Comparison of ENCODE assay signal across 14 cellular contexts in the genomic region with DNA sequence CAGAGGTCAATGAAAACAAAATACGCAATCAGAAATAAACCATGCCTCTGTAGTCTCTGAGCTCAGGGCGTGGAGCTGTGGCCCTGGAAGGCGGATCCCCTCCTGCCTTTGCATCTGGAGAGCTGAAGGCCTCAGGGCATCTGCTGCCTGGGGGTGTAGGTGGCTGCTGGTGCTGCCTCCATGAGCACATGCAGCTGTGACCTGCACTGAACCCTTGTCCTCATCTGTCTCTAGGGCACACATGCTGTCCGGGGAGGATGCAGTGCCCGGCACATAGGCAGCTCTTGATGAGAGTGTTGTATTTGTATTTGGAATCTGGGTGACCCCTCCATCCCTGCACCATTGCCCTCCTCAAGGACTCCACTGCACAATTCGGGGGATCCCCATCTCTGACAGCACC.
DNase-seq lines count a peak whose midpoint lies in the region; ATAC-seq and TF ChIP-seq lines count a peak whose summit lies in the region.
"Had no signal": no experiment of that assay in that cellular context is flagged by ENCODE, and none has a peak within 500 bp of the region (broad histone marks: within the 10 kb centered on the region; RNA-seq: fewer than 3 reads in every experiment).

No MANE protein-coding gene starts in this region.

- ATAC-seq in activated T-cell treated with anti-CD3 and anti-CD28 coated beads, Interleukin-2, amount 50 U/mL, for 72 hours (replicated peaks in 1 of 2): no peak
- ATAC-seq: A549, GM12878 had no signal

- no peak overlapping the region for H4K91ac ChIP-seq in neuronal stem cell (ENCODE audit: low read depth, low read length, poor library complexity)

- H2AFZ ChIP-seq in neuronal stem cell (ENCODE audit: low read length): no peak overlapping the region
- H2AFZ ChIP-seq in hepatocyte: no peak overlapping the region
- H2AFZ ChIP-seq: GM23338 had no signal

- H3K14ac ChIP-seq in neuronal stem cell (ENCODE audit: low read length): no peak overlapping the region

- intact Hi-C loops in testis (cut with DNase I; ENCODE audit: low total_unique reads): no loop called here

- no CpG with 5 or more reads among the region's 6 CpGs for WGBS in neuronal stem cell (ENCODE audit: extremely low coverage in 2 of 2, insufficient read length in 2 of 2, insufficient replicate concordance in 1 of 2), 2 donors
- WGBS in testis, 2 donors: 68 to 87% methylated on average over 6 of the region's 6 CpGs
- WGBS in hepatocyte (ENCODE audit: low lambda C conversion rate, missing lambda C conversion rate): 86% methylated on average over 6 of the region's 6 CpGs

- peak; percentile 17 for DNase-seq in NCI-H146 treated with DMSO at 0.1 percent for 48 hours (lab: John Stamatoyannopoulos, UW; ENCODE audit: unreplicated experiment)
- DNase-seq in WERI-Rb-1: peak; percentile 4
- DNase-seq in neuronal stem cell (ENCODE audit: low spot score): no peak
- peak; percentile 7 for DNase-seq in testis
- no peak for DNase-seq in activated T-cell treated with anti-CD3 and anti-CD28 coated beads, Interleukin-2, amount 50 U/mL, for 72 hours
- DNase-seq in hepatocyte (ENCODE audit: low spot score): no peak
- DNase-seq: BE2C; CD4-positive, alpha-beta memory T cell; DMS79; H7 had no signal

- H3K79me1 ChIP-seq in neuronal stem cell (ENCODE audit: low read depth, low read length): no peaks in the 10 kb centered on the region

- H3K4me1 ChIP-seq in neuronal stem cell (ENCODE audit: control insufficient read depth in 2 of 2, insufficient read depth in 1 of 2, low read depth in 1 of 2, low read length in 2 of 2) (peaks cover 0 to 5% of the 10 kb centered on the region in 2 donors), testis (no peaks in the 10 kb centered on the region), hepatocyte (ENCODE audit: insufficient read depth) (no peaks in the 10 kb centered on the region)
- H3K4me1 ChIP-seq: A549, BE2C had no signal

- H3K27me3 ChIP-seq in WERI-Rb-1 (ENCODE audit: insufficient read depth, low read depth, severe bottlenecking) (peaks cover 94% of the 10 kb centered on the region), neuronal stem cell (ENCODE audit: control insufficient read depth in 3 of 3, insufficient read depth in 3 of 3, low read depth in 1 of 3, low read length in 3 of 3) (no peaks in the 10 kb centered on the region), testis (no peaks in the 10 kb centered on the region), hepatocyte (peaks cover 4% of the 10 kb centered on the region)

- no peak overlapping the region for H2BK5ac ChIP-seq in neuronal stem cell (ENCODE audit: low read length)

- H4K20me1 ChIP-seq in hepatocyte (ENCODE audit: insufficient read depth, poor library complexity, severe bottlenecking): no peaks in the 10 kb centered on the region

- H2BK12ac ChIP-seq in neuronal stem cell (ENCODE audit: low read length): no peak overlapping the region

- H3K36me3 ChIP-seq in WERI-Rb-1 (no peaks in the 10 kb centered on the region), neuronal stem cell (replicated peaks in 1 of 2; ENCODE audit: control insufficient read depth in 2 of 2, insufficient read depth in 2 of 2, low read length in 2 of 2) (no peaks in the 10 kb centered on the region), testis (ENCODE audit: low read depth, missing control alignments) (no peaks in the 10 kb centered on the region), hepatocyte (replicated peaks; ENCODE audit: insufficient read depth, low read depth) (no peaks in the 10 kb centered on the region)
- H3K36me3 ChIP-seq: BE2C had no signal

- no peaks in the 10 kb centered on the region for H3K79me2 ChIP-seq in hepatocyte

- H3K4me2 ChIP-seq in neuronal stem cell (ENCODE audit: insufficient read depth, low read length, poor library complexity, severe bottlenecking) (no peak overlapping the region), hepatocyte (no peak overlapping the region)
- H3K4me2 ChIP-seq: A549, GM23338 had no signal

- peak overlapping the region; percentile 81 for H2AK5ac ChIP-seq in neuronal stem cell (ENCODE audit: low read depth, low read length)

- H3K4me3 ChIP-seq in WERI-Rb-1 (ENCODE audit: low read depth, low read length) (no peak overlapping the region), neuronal stem cell (ENCODE audit: low read length in 2 of 2) (no peak overlapping the region), testis (no peak overlapping the region), hepatocyte (no peak overlapping the region)
- H3K4me3 ChIP-seq: A549, GM12878, GM23338 had no signal

- TF ChIP-seq CTCF in WERI-Rb-1 (IDR thresholded peaks at IDR 0.05; ENCODE audit: low read depth, low read length) (no peak), testis (IDR thresholded peaks at IDR 0.05) (no peak), hepatocyte (IDR thresholded peaks at IDR 0.05; ENCODE audit: poor library complexity) (no peak)

- peaks cover 4% of the 10 kb centered on the region in 2 donors for H3K36me3 Mint-ChIP-seq in activated T-cell treated with anti-CD3 and anti-CD28 coated beads, Interleukin-2, amount 50 U/mL, for 72 hours (ENCODE audit: insufficient read depth in 2 of 2)
- H3K36me3 Mint-ChIP-seq: CD4-positive, alpha-beta memory T cell had no signal

- H3K18ac ChIP-seq in neuronal stem cell (ENCODE audit: low read length): peak overlapping the region; percentile 78

- no peak overlapping the region for H2BK15ac ChIP-seq in neuronal stem cell (ENCODE audit: low read length)

- H2BK120ac ChIP-seq in neuronal stem cell (ENCODE audit: low read depth, low read length): no peak overlapping the region

- H3K27ac Mint-ChIP-seq in activated T-cell treated with anti-CD3 and anti-CD28 coated beads, Interleukin-2, amount 50 U/mL, for 72 hours: no peak overlapping the region
- H3K27ac Mint-ChIP-seq: CD4-positive, alpha-beta memory T cell; GM23338 had no signal

- H3K9ac ChIP-seq in neuronal stem cell (ENCODE audit: low read depth, low read length, poor library complexity): no peak overlapping the region

- peaks cover 17% of the 10 kb centered on the region for H3K27me3 Mint-ChIP-seq in activated T-cell treated with anti-CD3 and anti-CD28 coated beads, Interleukin-2, amount 50 U/mL, for 72 hours (ENCODE audit: low read depth)

- no peaks in the 10 kb centered on the region for H3K4me1 Mint-ChIP-seq in activated T-cell treated with anti-CD3 and anti-CD28 coated beads, Interleukin-2, amount 50 U/mL, for 72 hours (ENCODE audit: low read depth)
- H3K4me1 Mint-ChIP-seq: CD4-positive, alpha-beta memory T cell had no signal

- H3K23ac ChIP-seq in neuronal stem cell (ENCODE audit: low read depth, low read length, poor library complexity): no peak overlapping the region

- H4K8ac ChIP-seq in neuronal stem cell (ENCODE audit: low read depth, low read length): no peak overlapping the region

- H3K9me3 ChIP-seq in WERI-Rb-1 (ENCODE audit: severe bottlenecking) (peaks cover 46% of the 10 kb centered on the region), neuronal stem cell (replicated peaks in 1 of 2; ENCODE audit: control insufficient read depth in 2 of 2, insufficient read depth in 1 of 2, low read depth in 1 of 2, low read length in 2 of 2) (peaks cover 5 to 7% of the 10 kb centered on the region in 2 donors), testis (no peaks in the 10 kb centered on the region), hepatocyte (ENCODE audit: low read depth) (no peaks in the 10 kb centered on the region)
- H3K9me3 ChIP-seq: A549, BE2C had no signal

- no peak overlapping the region for H3K4ac ChIP-seq in neuronal stem cell (ENCODE audit: low read length)

- no peaks in the 10 kb centered on the region for H3K9me2 ChIP-seq in hepatocyte (replicated peaks; ENCODE audit: insufficient read depth)

- no peak overlapping the region for H3K27ac ChIP-seq in WERI-Rb-1
- no peak overlapping the region for H3K27ac ChIP-seq in neuronal stem cell (replicated peaks; ENCODE audit: low read length)
- H3K27ac ChIP-seq in testis: no peak overlapping the region
- no peak overlapping the region for H3K27ac ChIP-seq in hepatocyte
- H3K27ac ChIP-seq: A549, C4-2B had no signal

- peaks cover 0 to 4% of the 10 kb centered on the region in 2 donors for H3K9me3 Mint-ChIP-seq in activated T-cell treated with anti-CD3 and anti-CD28 coated beads, Interleukin-2, amount 50 U/mL, for 72 hours

- no peak for TF ChIP-seq POLR2A in testis (IDR thresholded peaks at IDR 0.05)

- H3K4me3 Mint-ChIP-seq in activated T-cell treated with anti-CD3 and anti-CD28 coated beads, Interleukin-2, amount 50 U/mL, for 72 hours: no peak overlapping the region
- H3K4me3 Mint-ChIP-seq: CD4-positive, alpha-beta memory T cell; GM23338 had no signal

Comparison
In these comparisons a context has a peak if more than half of its experiments do, and no peak if none do; other contexts are left out.
1. DNase-seq: peak in NCI-H146 treated with DMSO at 0.1 percent for 48 hours (single experiment), WERI-Rb-1 (single experiment) and testis (single experiment); none in neuronal stem cell (single experiment), activated T-cell treated with anti-CD3 and anti-CD28 coated beads, Interleukin-2, amount 50 U/mL, for 72 hours (0 of 2) and hepatocyte (single experiment).